In the genomic region with DNA sequence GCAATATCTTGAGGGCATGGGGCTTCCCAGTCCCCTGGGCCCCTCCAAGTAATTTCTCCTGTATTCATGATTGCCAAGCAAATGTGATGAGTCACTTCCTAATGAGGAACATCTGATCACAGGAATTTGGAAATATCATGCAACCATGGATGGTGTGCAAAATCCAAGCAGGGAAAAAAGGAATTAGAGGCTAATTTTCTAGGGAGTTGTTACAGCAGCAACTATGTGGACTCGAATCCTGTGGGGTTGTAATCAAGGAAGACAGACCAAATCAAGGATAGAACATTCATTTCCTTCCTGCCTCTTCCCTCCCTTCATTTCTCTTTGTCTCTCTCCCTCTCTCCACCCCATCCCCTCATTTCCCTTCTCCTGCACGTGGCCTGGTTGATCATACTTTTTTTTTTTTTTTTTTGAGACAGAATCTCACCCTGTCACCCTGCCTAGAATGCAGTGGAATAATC, we compare ENCODE assay signal across 1 cellular context.
TF ChIP-seq lines count a peak whose summit lies in the region.

No MANE protein-coding gene starts in this region.

TF ChIP-seq in SK-N-SH treated with all-trans-retinoic acid at 6 μM for 48 hours, 23 proteins besides CTCF, POLR2A, EP300 and RAD21 (continued from another document):
- TF ChIP-seq, protein P1, sequence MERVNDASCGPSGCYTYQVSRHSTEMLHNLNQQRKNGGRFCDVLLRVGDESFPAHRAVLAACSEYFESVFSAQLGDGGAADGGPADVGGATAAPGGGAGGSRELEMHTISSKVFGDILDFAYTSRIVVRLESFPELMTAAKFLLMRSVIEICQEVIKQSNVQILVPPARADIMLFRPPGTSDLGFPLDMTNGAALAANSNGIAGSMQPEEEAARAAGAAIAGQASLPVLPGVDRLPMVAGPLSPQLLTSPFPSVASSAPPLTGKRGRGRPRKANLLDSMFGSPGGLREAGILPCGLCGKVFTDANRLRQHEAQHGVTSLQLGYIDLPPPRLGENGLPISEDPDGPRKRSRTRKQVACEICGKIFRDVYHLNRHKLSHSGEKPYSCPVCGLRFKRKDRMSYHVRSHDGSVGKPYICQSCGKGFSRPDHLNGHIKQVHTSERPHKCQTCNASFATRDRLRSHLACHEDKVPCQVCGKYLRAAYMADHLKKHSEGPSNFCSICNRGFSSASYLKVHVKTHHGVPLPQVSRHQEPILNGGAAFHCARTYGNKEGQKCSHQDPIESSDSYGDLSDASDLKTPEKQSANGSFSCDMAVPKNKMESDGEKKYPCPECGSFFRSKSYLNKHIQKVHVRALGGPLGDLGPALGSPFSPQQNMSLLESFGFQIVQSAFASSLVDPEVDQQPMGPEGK (CRISPR knock-in tag; IDR thresholded peaks at IDR 0.05; ENCODE audit: borderline replicate concordance), result peak; percentile 85
- TF ChIP-seq ARNTL (CRISPR knock-in tag; IDR thresholded peaks at IDR 0.05; ENCODE audit: borderline replicate concordance, low read depth), result no peak
- TF ChIP-seq ZNF565 (CRISPR knock-in tag; conservative IDR thresholded peaks at IDR 0.05; ENCODE audit: low read depth), result no peak
- no peak for TF ChIP-seq BACH2 (CRISPR knock-in tag; IDR thresholded peaks at IDR 0.05; ENCODE audit: borderline replicate concordance)
- TF ChIP-seq ZNF70 (CRISPR knock-in tag; IDR thresholded peaks at IDR 0.05), result no peak
- no peak for TF ChIP-seq CSDC2 (CRISPR knock-in tag; IDR thresholded peaks at IDR 0.05)
- TF ChIP-seq ESRRG (CRISPR knock-in tag; IDR thresholded peaks at IDR 0.05), result no peak
- TF ChIP-seq ISL1 (CRISPR knock-in tag; IDR thresholded peaks at IDR 0.05), result peak; percentile 56; the same call in 1 of the 2 replicates
- TF ChIP-seq ZFP3 (CRISPR knock-in tag; IDR thresholded peaks at IDR 0.05), result no peak
- no peak for TF ChIP-seq TCF4 (CRISPR knock-in tag; IDR thresholded peaks at IDR 0.05; ENCODE audit: borderline replicate concordance)
- no peak for TF ChIP-seq GLIS3 (CRISPR knock-in tag; IDR thresholded peaks at IDR 0.05)
- no peak for TF ChIP-seq ZFP30 (CRISPR knock-in tag; IDR thresholded peaks at IDR 0.05)
